8 cellular contexts compared by ENCODE assay signal in the genomic region with DNA sequence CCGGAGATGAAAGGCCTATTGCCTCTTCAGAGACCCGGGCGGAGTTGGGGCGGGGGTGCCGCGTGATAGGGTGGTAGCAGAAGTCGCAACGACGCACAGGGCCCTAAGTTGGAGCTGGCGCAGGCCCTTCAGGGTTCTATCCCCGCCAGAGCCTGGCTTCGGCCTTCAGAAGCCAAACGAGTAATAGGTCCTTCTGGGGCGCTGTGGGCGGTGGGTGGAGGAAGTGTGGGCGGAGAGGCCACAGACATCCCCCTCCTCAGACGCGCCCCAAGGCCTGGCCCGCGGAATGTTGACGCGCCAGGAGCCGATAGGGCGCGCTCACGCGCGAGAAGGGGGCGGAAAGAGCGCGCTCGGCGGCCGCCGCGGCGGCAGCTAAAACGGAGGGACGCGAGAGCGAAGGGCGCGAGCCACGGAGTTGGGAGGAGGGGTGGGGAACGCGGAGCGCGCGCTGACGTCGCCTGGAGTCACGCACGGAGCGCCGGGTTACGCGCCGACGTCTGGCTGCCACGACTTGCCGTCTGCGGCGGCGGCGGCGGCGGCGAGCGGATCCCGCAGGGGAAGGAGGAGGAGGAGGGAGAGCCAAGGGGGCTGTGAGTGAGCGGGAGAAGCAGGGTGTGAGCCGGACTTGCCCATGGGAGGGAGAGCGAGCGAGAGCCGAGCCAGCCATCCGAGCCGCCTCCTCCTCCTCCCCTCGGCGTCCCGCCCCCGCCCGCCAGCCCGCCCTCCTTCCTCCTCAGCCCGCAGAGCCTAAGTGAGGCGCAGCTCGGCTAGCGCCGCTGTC. TPM values are rescaled to one million over a fixed set of nuclear protein-coding genes. Genes with fewer than 3 reads are reported as not detected.
DNase-seq lines count a peak whose midpoint lies in the region; ATAC-seq and TF ChIP-seq lines count a peak whose summit lies in the region.

No MANE protein-coding gene starts in this region.

- H3K9ac ChIP-seq in neuronal stem cell (ENCODE audit: low read depth, low read length, poor library complexity) (peak overlapping the region; percentile 81), subcutaneous abdominal adipose tissue (ENCODE audit: low read length in 5 of 5) (peak overlapping the region; percentile 86 to 96 (median 90))

- peak overlapping the region; percentile 93 for H3K18ac ChIP-seq in neuronal stem cell (ENCODE audit: low read length)

- H3K4me1 ChIP-seq in foreskin keratinocyte, result peaks cover 18% of the 10 kb centered on the region
- H3K4me1 ChIP-seq in neuronal stem cell (ENCODE audit: control insufficient read depth in 2 of 2, insufficient read depth in 1 of 2, low read depth in 1 of 2, low read length in 2 of 2), result peaks cover 7 to 10% of the 10 kb centered on the region in 2 donors
- H3K4me1 ChIP-seq in subcutaneous abdominal adipose tissue (ENCODE audit: control insufficient read depth in 5 of 5, insufficient read depth in 5 of 5, low read length in 5 of 5), result peaks cover 8 to 46% (median 36%) of the 10 kb centered on the region in 5 donors

- H3K14ac ChIP-seq in neuronal stem cell (ENCODE audit: low read length), result peak overlapping the region; percentile 9

- H4K91ac ChIP-seq in neuronal stem cell (ENCODE audit: low read depth, low read length, poor library complexity), result no peak overlapping the region

- no CpG with 5 or more reads among the region's 88 CpGs for WGBS in neuronal stem cell (ENCODE audit: extremely low coverage in 2 of 2, insufficient read length in 2 of 2, insufficient replicate concordance in 1 of 2), 2 donors

- H2AFZ ChIP-seq in neuronal stem cell (ENCODE audit: low read length), result peak overlapping the region; percentile 98

- H3K4me2 ChIP-seq in neuronal stem cell (ENCODE audit: insufficient read depth, low read length, poor library complexity, severe bottlenecking), result peak overlapping the region; percentile 91

- peak overlapping the region; percentile 66 for H3K4ac ChIP-seq in neuronal stem cell (ENCODE audit: low read length)

- in situ Hi-C loops in G401 (cut with HindIII; ENCODE audit: low sequenced_read_pairs), result no loop called here

- H3K36me3 ChIP-seq in neuronal stem cell (replicated peaks in 1 of 2; ENCODE audit: control insufficient read depth in 2 of 2, insufficient read depth in 2 of 2, low read length in 2 of 2), result no peaks in the 10 kb centered on the region
- H3K36me3 ChIP-seq in subcutaneous abdominal adipose tissue (ENCODE audit: control insufficient read depth in 5 of 5, insufficient read depth in 5 of 5, low read length in 5 of 5), result no peaks in the 10 kb centered on the region

- H2BK15ac ChIP-seq in neuronal stem cell (ENCODE audit: low read length), result peak overlapping the region; percentile 85

- TF ChIP-seq CTCF in LNCaP clone FGC (IDR thresholded peaks at IDR 0.05; ENCODE audit: control insufficient read depth, extremely low read depth, insufficient read depth) (0 out of 2 replicates have a peak, but pooled peaks have one; percentile 4), foreskin keratinocyte (conservative IDR thresholded peaks at IDR 0.05) (peak; percentile 47)

- no peaks in the 10 kb centered on the region for H3K27me3 ChIP-seq in foreskin keratinocyte
- H3K27me3 ChIP-seq in neuronal stem cell (ENCODE audit: control insufficient read depth in 3 of 3, insufficient read depth in 3 of 3, low read depth in 1 of 3, low read length in 3 of 3), result peaks cover 19 to 78% (median 57%) of the 10 kb centered on the region in 3 experiments
- H3K27me3 ChIP-seq in subcutaneous abdominal adipose tissue (ENCODE audit: control insufficient read depth in 5 of 5, insufficient read depth in 4 of 5, low read length in 5 of 5), result peaks cover 0 to 4% (median 0%) of the 10 kb centered on the region in 5 donors

- peak overlapping the region; percentile 97 for H3K23ac ChIP-seq in neuronal stem cell (ENCODE audit: low read depth, low read length, poor library complexity)

- H3K9me3 ChIP-seq in neuronal stem cell (replicated peaks in 1 of 2; ENCODE audit: control insufficient read depth in 2 of 2, insufficient read depth in 1 of 2, low read depth in 1 of 2, low read length in 2 of 2) (no peaks in the 10 kb centered on the region), subcutaneous abdominal adipose tissue (ENCODE audit: control insufficient read depth in 5 of 5, low read length in 5 of 5) (no peaks in the 10 kb centered on the region)

- peak; percentile 92 for DNase-seq in G401 (ENCODE audit: low spot score)
- peak; percentile 88 for DNase-seq in H4 (ENCODE audit: low spot score)
- peak; percentile 87 for DNase-seq in LNCaP clone FGC (ENCODE audit: low read depth)
- peak; percentile 89 for DNase-seq in SHP77 treated with DMSO at 0.1 percent for 48 hours (lab: John Stamatoyannopoulos, UW)
- peak; percentile 88 for DNase-seq in activated gamma-delta T cell treated with anti-CD3 and anti-CD28 coated beads, Interleukin-2, amount 50 U/mL, for 16 hours (ENCODE audit: low read depth)
- DNase-seq in foreskin keratinocyte, result peak; percentile 74 to 87
- DNase-seq in neuronal stem cell (ENCODE audit: low spot score), result peak; percentile 83

- no peak overlapping the region for H4K8ac ChIP-seq in neuronal stem cell (ENCODE audit: low read depth, low read length)

- H2AK5ac ChIP-seq in neuronal stem cell (ENCODE audit: low read depth, low read length), result peak overlapping the region; percentile 10

- H2BK5ac ChIP-seq in neuronal stem cell (ENCODE audit: low read length), result no peak overlapping the region

- H3K4me3 ChIP-seq in LNCaP clone FGC (ENCODE audit: low read depth, low read length), result peak overlapping the region; percentile 94
- H3K4me3 ChIP-seq in neuronal stem cell (ENCODE audit: low read length in 2 of 2), result peak overlapping the region; percentile 72 to 85
- peak overlapping the region; percentile 79 to 86 (median 82) for H3K4me3 ChIP-seq in subcutaneous abdominal adipose tissue (ENCODE audit: low read depth in 1 of 5, low read length in 5 of 5)

- H3K27ac ChIP-seq in foreskin keratinocyte (peak overlapping the region; percentile 64), neuronal stem cell (replicated peaks; ENCODE audit: low read length) (peak overlapping the region; percentile 82), subcutaneous abdominal adipose tissue (ENCODE audit: low read depth, low read length) (peak overlapping the region; percentile 96)

- peak; percentile 89 for ATAC-seq in foreskin keratinocyte

- H2BK120ac ChIP-seq in neuronal stem cell (ENCODE audit: low read depth, low read length), result no peak overlapping the region

- no peaks in the 10 kb centered on the region for H3K79me1 ChIP-seq in neuronal stem cell (ENCODE audit: low read depth, low read length)

- no peak overlapping the region for H2BK12ac ChIP-seq in neuronal stem cell (ENCODE audit: low read length)

RNA-seq across cellular contexts. Expression of a gene that starts 6.4 kb away (rescaled TPM):
- 8.0 and 9.7 TPM in 2 replicates for total RNA-seq in G401 (2014; rRNA removed; shearing (Covaris generic))
- 4.0 and 5.6 TPM in 2 replicates for total RNA-seq in H4 (2014; rRNA removed; shearing (Covaris generic))
- total RNA-seq in foreskin keratinocyte, result 8.7 and 9.2 TPM in 2 replicates
- polyA plus RNA-seq in foreskin keratinocyte, result 2.3 and 2.8 TPM in 2 replicates
- polyA plus RNA-seq in neuronal stem cell (2013, experiment 1 of 2), result 1.3 TPM
- 1.6 TPM for polyA plus RNA-seq in neuronal stem cell (2013, experiment 2 of 2)

RNA-seq across cellular contexts. Expression of a gene that starts 18.2 kb away (rescaled TPM):
- total RNA-seq in G401 (2014; rRNA removed; shearing (Covaris generic)), result 0.24 and 0.68 TPM in 2 replicates
- total RNA-seq in H4 (2014; rRNA removed; shearing (Covaris generic)), result 1.9 and 2.1 TPM in 2 replicates
- 1.4 and 1.6 TPM in 2 replicates for total RNA-seq in foreskin keratinocyte
- polyA plus RNA-seq in foreskin keratinocyte, result 0.83 and 0.95 TPM in 2 replicates
- polyA plus RNA-seq in neuronal stem cell (2013, experiment 1 of 2), result 0.47 TPM
- 0.42 TPM for polyA plus RNA-seq in neuronal stem cell (2013, experiment 2 of 2)

Comparison
In these comparisons a context has a peak if more than half of its experiments do, and no peak if none do; other contexts are left out.
1. Peak in every context shown above with its lines: DNase-seq, ATAC-seq, H3K4me3 ChIP-seq and H3K27ac ChIP-seq.